10 cellular contexts compared by ENCODE assay signal in genomic region chr1:37288900-37289299, GRCh38.
DNase-seq lines count a peak whose midpoint lies in the region; ATAC-seq, FAIRE-seq and TF ChIP-seq lines count a peak whose summit lies in the region.
"Had no signal": no experiment of that assay in that cellular context is flagged by ENCODE, and none has a peak within 500 bp of the region (broad histone marks: within the 10 kb centered on the region; RNA-seq: fewer than 3 reads in every experiment).

No MANE protein-coding gene starts in this region.

- H3K27me3 ChIP-seq in brain microvascular endothelial cell (replicated peaks), result no peaks in the 10 kb centered on the region

- no peak overlapping the region for H3K27ac ChIP-seq in brain microvascular endothelial cell
- H3K27ac ChIP-seq: thoracic aorta had no signal

- TF ChIP-seq CTCF in HFFc6 (IDR thresholded peaks at IDR 0.05) (no peak), brain microvascular endothelial cell (IDR thresholded peaks at IDR 0.05; ENCODE audit: low read depth, low read length, missing control alignments) (no peak)

- ATAC-seq in GM21367 (IDR thresholded peaks at IDR 0.05; ENCODE audit: unreplicated experiment) (peak; percentile 90), HG03342 (IDR thresholded peaks at IDR 0.05; ENCODE audit: unreplicated experiment) (peak; percentile 97)

- DNase-seq in GM18507 (ENCODE audit: extremely low spot score, insufficient read length, low read depth) (peak; percentile 77), NCI-H2029 treated with DMSO at 0.1 percent for 48 hours (lab: John Stamatoyannopoulos, UW) (no peak), HFFc6 (no peak), globus pallidus (ENCODE audit: low spot score) (no peak), brain microvascular endothelial cell (no peak)
- DNase-seq in activated naive CD8-positive, alpha-beta T cell treated with anti-CD3 and anti-CD28 coated beads for 36 hours, result peak; percentile 27
- DNase-seq: NCI-H510A treated with DMSO at 0.1 percent for 48 hours had no signal

- peak overlapping the region; percentile 57 for H3K27ac Mint-ChIP-seq in activated naive CD8-positive, alpha-beta T cell treated with anti-CD3 and anti-CD28 coated beads for 36 hours
- H3K27ac Mint-ChIP-seq in HFFc6, result no peak overlapping the region

- no peak overlapping the region for H3K4me3 ChIP-seq in brain microvascular endothelial cell (ENCODE audit: low read depth, low read length)
- H3K4me3 ChIP-seq: thoracic aorta had no signal

- H3K4me1 Mint-ChIP-seq in activated naive CD8-positive, alpha-beta T cell treated with anti-CD3 and anti-CD28 coated beads for 36 hours, result peaks cover 2% of the 10 kb centered on the region
- H3K4me1 Mint-ChIP-seq in HFFc6 (ENCODE audit: low read depth), result no peaks in the 10 kb centered on the region

- peaks cover 6% of the 10 kb centered on the region for H3K27me3 Mint-ChIP-seq in activated naive CD8-positive, alpha-beta T cell treated with anti-CD3 and anti-CD28 coated beads for 36 hours
- 0 out of 2 replicates have a peak, but pooled peaks cover 2% of the 10 kb centered on the region for H3K27me3 Mint-ChIP-seq in HFFc6 (ENCODE audit: insufficient read depth)

- no peaks in the 10 kb centered on the region for H3K36me3 ChIP-seq in brain microvascular endothelial cell (replicated peaks)
- H3K36me3 ChIP-seq: thoracic aorta had no signal

- FAIRE-seq in GM18507 (lab: Jason Lieb, UNC), result peak; percentile 99

- no peak overlapping the region for H3K4me3 Mint-ChIP-seq in activated naive CD8-positive, alpha-beta T cell treated with anti-CD3 and anti-CD28 coated beads for 36 hours
- H3K4me3 Mint-ChIP-seq in HFFc6, result no peak overlapping the region

- no peaks in the 10 kb centered on the region for H3K36me3 Mint-ChIP-seq in activated naive CD8-positive, alpha-beta T cell treated with anti-CD3 and anti-CD28 coated beads for 36 hours
- peaks cover 4% of the 10 kb centered on the region; the same call in 1 of the 2 replicates for H3K36me3 Mint-ChIP-seq in HFFc6 (ENCODE audit: low read depth)

- H3K9me3 Mint-ChIP-seq in activated naive CD8-positive, alpha-beta T cell treated with anti-CD3 and anti-CD28 coated beads for 36 hours, result no peaks in the 10 kb centered on the region
- H3K9me3 Mint-ChIP-seq in HFFc6, result peaks cover 41% of the 10 kb centered on the region

- in situ Hi-C loops in brain microvascular endothelial cell (cut with HindIII; ENCODE audit: low pct_ligation_motif_present, low sequenced_read_pairs), result no loop called here

Comparison
In these comparisons a context has a peak if more than half of its experiments do, and no peak if none do; other contexts are left out.
1. DNase-seq: peak in GM18507 (single experiment) and activated naive CD8-positive, alpha-beta T cell treated with anti-CD3 and anti-CD28 coated beads for 36 hours (single experiment); none in NCI-H2029 treated with DMSO at 0.1 percent for 48 hours (single experiment), HFFc6 (single experiment), globus pallidus (single experiment) and brain microvascular endothelial cell (single experiment).